In genomic region chr13:91220872-91221271, GRCh38 we compare ENCODE assay signal across 30 cellular contexts.
"Had no signal": no experiment of that assay in that cellular context is flagged by ENCODE, and none has a peak within 500 bp of the region (broad histone marks: within the 10 kb centered on the region; RNA-seq: fewer than 3 reads in every experiment).

No MANE protein-coding gene starts in this region.

- H3K4me1 ChIP-seq: heart right ventricle, left lung, lower lobe of right lung, right atrium auricular region, right lobe of liver, testis, thyroid gland, transverse colon, upper lobe of right lung had no signal

- H3K9me3 Mint-ChIP-seq: stimulated activated memory B cell treated with anti-CD40 and anti-IgM and Interleukin-4, amounts not matched to agents 10 μg/mL and 1 μg/mL and 100 μg/mL, for 72 hours; stimulated activated naive CD8-positive, alpha-beta T cell treated with anti-CD3 and anti-CD28 coated beads, Interleukin-15, amount 100 ng/mL, for 72 hours had no signal

- H3K27me3 Mint-ChIP-seq: naive B cell; stimulated activated naive CD8-positive, alpha-beta T cell treated with anti-CD3 and anti-CD28 coated beads, Interleukin-15, amount 100 ng/mL, for 72 hours had no signal

- H3K27ac ChIP-seq: heart right ventricle, hepatocyte, left lung, lower lobe of right lung, ovary, right atrium auricular region, right lobe of liver, testis, thyroid gland, transverse colon, upper lobe of right lung had no signal

- DNase-seq: heart right ventricle; immature natural killer cell; kidney; left colon; left lung; lower lobe of right lung; mammary epithelial cell; mesenchymal stem cell; naive B cell; natural killer cell; nephron progenitor cell; ovary; right lobe of liver; stimulated activated CD4-positive, alpha-beta T cell treated with anti-CD3 and anti-CD28 coated beads, Interleukin-1b, Interleukin-23, amount 100 ng/mL, for 48 hours; stimulated activated CD4-positive, alpha-beta T cell treated with anti-CD3 and anti-CD28 coated beads, Interleukin-2, amount 100 ng/mL, for 48 hours; stimulated activated CD4-positive, alpha-beta T cell treated with anti-CD3 and anti-CD28 coated beads, Interleukin-4, amount 100 ng/mL, for 4 hours; stimulated activated CD8-positive, alpha-beta memory T cell treated with anti-CD3 and anti-CD28 coated beads, Interleukin-4, amount 100 ng/mL, for 48 hours; stimulated activated naive CD4-positive, alpha-beta T cell treated with Interleukin-2 at 50 U/mL for 16 hours; stimulated activated naive CD8-positive, alpha-beta T cell treated with anti-CD3 and anti-CD28 coated beads, Interleukin-15, amount 100 ng/mL, for 72 hours; substantia nigra; testis; thyroid gland; transverse colon; upper lobe of right lung had no signal

- H3K9me3 ChIP-seq: left lung, lower lobe of right lung, ovary, right atrium auricular region, right lobe of liver, testis, thyroid gland, transverse colon, upper lobe of right lung had no signal

- H3K4me1 Mint-ChIP-seq: immature natural killer cell; naive B cell; natural killer cell; stimulated activated memory B cell treated with anti-CD40 and anti-IgM and Interleukin-4, amounts not matched to agents 10 μg/mL and 1 μg/mL and 100 μg/mL, for 72 hours; stimulated activated naive CD8-positive, alpha-beta T cell treated with anti-CD3 and anti-CD28 coated beads, Interleukin-15, amount 100 ng/mL, for 72 hours had no signal

- H2AFZ ChIP-seq: hepatocyte had no signal

- ATAC-seq: heart right ventricle; left colon; left lung; lower lobe of right lung; natural killer cell; right lobe of liver; stimulated activated memory B cell treated with anti-CD40 and anti-IgM and Interleukin-4, amounts not matched to agents 10 μg/mL and 1 μg/mL and 100 μg/mL, for 72 hours; stimulated activated naive CD8-positive, alpha-beta T cell treated with anti-CD3 and anti-CD28 coated beads, Interleukin-15, amount 100 ng/mL, for 72 hours; upper lobe of right lung had no signal

- H3K27me3 ChIP-seq: hepatocyte, left lung, ovary, right atrium auricular region, right lobe of liver, testis, thyroid gland, upper lobe of right lung had no signal

- H3K27ac Mint-ChIP-seq: immature natural killer cell; mesothelial cell of epicardium; naive B cell; natural killer cell; nephron progenitor cell; progenitor cell of endocrine pancreas; stimulated activated memory B cell treated with anti-CD40 and anti-IgM and Interleukin-4, amounts not matched to agents 10 μg/mL and 1 μg/mL and 100 μg/mL, for 72 hours had no signal

- H3K4me2 ChIP-seq: hepatocyte, smooth muscle cell had no signal

- H3K4me3 ChIP-seq: heart right ventricle, hepatocyte, left lung, lower lobe of right lung, ovary, right atrium auricular region, right lobe of liver, smooth muscle cell, testis, thyroid gland, transverse colon, upper lobe of right lung had no signal

- H3K79me2 ChIP-seq: hepatocyte had no signal

- H3K36me3 Mint-ChIP-seq: immature natural killer cell; mesothelial cell of epicardium; naive B cell; natural killer cell; stimulated activated memory B cell treated with anti-CD40 and anti-IgM and Interleukin-4, amounts not matched to agents 10 μg/mL and 1 μg/mL and 100 μg/mL, for 72 hours had no signal

- H3K36me3 ChIP-seq: heart right ventricle, left lung, lower lobe of right lung, ovary, right atrium auricular region, right lobe of liver, thyroid gland, transverse colon, upper lobe of right lung had no signal

- H3K4me3 Mint-ChIP-seq: immature natural killer cell; mesothelial cell of epicardium; naive B cell; natural killer cell; nephron progenitor cell; stimulated activated memory B cell treated with anti-CD40 and anti-IgM and Interleukin-4, amounts not matched to agents 10 μg/mL and 1 μg/mL and 100 μg/mL, for 72 hours; stimulated activated naive CD8-positive, alpha-beta T cell treated with anti-CD3 and anti-CD28 coated beads, Interleukin-15, amount 100 ng/mL, for 72 hours had no signal
